ENCODE assay signal across 1 cellular context in the genomic region with DNA sequence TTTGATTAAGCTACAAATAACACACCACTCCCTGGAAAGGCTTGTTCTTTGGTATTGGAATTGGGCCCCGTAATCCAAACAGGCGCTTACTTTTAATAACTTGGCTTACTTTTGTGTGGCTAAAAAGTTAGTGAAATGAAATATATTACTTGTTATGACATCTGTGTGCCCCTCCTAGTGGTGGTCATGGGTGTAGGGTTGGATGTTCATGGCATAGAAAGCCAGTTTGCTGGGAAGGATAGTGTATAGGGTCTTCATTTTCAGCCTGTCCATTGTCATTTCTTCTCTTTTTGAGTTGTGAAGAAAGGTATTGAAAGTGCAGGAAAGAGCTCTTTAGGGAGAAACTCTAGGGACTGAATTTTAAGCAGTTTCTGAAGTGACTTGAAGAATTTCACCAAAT.
TF ChIP-seq lines count a peak whose summit lies in the region.

No MANE protein-coding gene starts in this region.

TF ChIP-seq in HepG2, 621 proteins besides CTCF, POLR2A, EP300 and RAD21:
- TF ChIP-seq SIX4 (CRISPR knock-in tag; IDR thresholded peaks at IDR 0.05): no peak
- peak; percentile 34 for TF ChIP-seq STAG1 (CRISPR knock-in tag; IDR thresholded peaks at IDR 0.05)
